Comparison of ENCODE assay signal across 25 cellular contexts in genomic region chr10:132120734-132121510, GRCh38.
"Had no signal": no experiment of that assay in that cellular context is flagged by ENCODE, and none has a peak within 500 bp of the region (broad histone marks: within the 10 kb centered on the region; RNA-seq: fewer than 3 reads in every experiment).

No MANE protein-coding gene starts in this region.

- H3K4me3 ChIP-seq: body of pancreas, cardiac muscle cell, heart right ventricle, lung, ovary, psoas muscle, right atrium auricular region, skin epidermis, testis, vagina had no signal

- DNase-seq: activated CD4-positive, alpha-beta T cell treated with anti-CD3 and anti-CD28 coated beads, Interleukin-2, amount 10 ng/mL, durations not matched to agents 24 days and 14 days; activated CD8-positive, alpha-beta T cell treated with anti-CD3 and anti-CD28 coated beads for 36 hours; activated gamma-delta T cell; activated naive CD4-positive, alpha-beta T cell treated with anti-CD3 and anti-CD28 coated beads, Interleukin-2, amount 50 U/mL, for 16 hours; activated naive CD8-positive, alpha-beta T cell treated with anti-CD3 and anti-CD28 coated beads, Interleukin-2, amount 50 U/mL, for 24 hours; body of pancreas; heart right ventricle; islet precursor cell; left colon; naive thymus-derived CD4-positive, alpha-beta T cell; stimulated activated CD4-positive, alpha-beta T cell treated with anti-CD3 and anti-CD28 coated beads, Interleukin-2, amount 100 ng/mL, for 24 hours; testis; trophoblast cell had no signal

- H3K4me3 Mint-ChIP-seq: activated CD4-positive, alpha-beta T cell treated with anti-CD3 and anti-CD28 coated beads, Interleukin-2, amount 10 ng/mL, durations not matched to agents 24 days and 14 days; activated CD8-positive, alpha-beta T cell treated with anti-CD3 and anti-CD28 coated beads for 36 hours; activated naive CD8-positive, alpha-beta T cell treated with anti-CD3 and anti-CD28 coated beads, Interleukin-2, amount 50 U/mL, for 24 hours; activated T-helper 1 cell treated with anti-CD3 and anti-CD28 coated beads, Interleukin-12 subunit alpha, Interleukin-12 subunit beta, Interleukin-2, Interleukin-4 antibody, amounts not matched to agents 30 ng/mL and 10 ng/mL and 1 ng/mL, durations not matched to agents 14 hours and 24 hours and 36 hours; naive thymus-derived CD4-positive, alpha-beta T cell; stimulated activated memory B cell treated with anti-CD40 and anti-IgM and Interleukin-4, amounts not matched to agents 10 μg/mL and 1 μg/mL and 100 μg/mL, for 72 hours had no signal

- H3K4me1 ChIP-seq: body of pancreas, psoas muscle, right atrium auricular region, testis, vagina had no signal

- H3K36me3 ChIP-seq: cardiac muscle cell, heart right ventricle, neutrophil, ovary, right atrium auricular region, vagina had no signal

- ATAC-seq: activated CD4-positive, CD25-positive, alpha-beta regulatory T cell treated with anti-CD3 and anti-CD28 coated beads, Interleukin-2, amount 50 U/mL, for 24 hours; activated CD8-positive, alpha-beta T cell treated with anti-CD3 and anti-CD28 coated beads for 36 hours; activated naive CD8-positive, alpha-beta T cell treated with anti-CD3 and anti-CD28 coated beads, Interleukin-2, amount 50 U/mL, for 24 hours; body of pancreas; left colon; naive thymus-derived CD4-positive, alpha-beta T cell; psoas muscle; stimulated activated memory B cell treated with anti-CD40 and anti-IgM and Interleukin-4, amounts not matched to agents 10 μg/mL and 1 μg/mL and 100 μg/mL, for 72 hours had no signal

- H3K27me3 Mint-ChIP-seq: activated CD4-positive, alpha-beta T cell treated with anti-CD3 and anti-CD28 coated beads, Interleukin-2, amount 10 ng/mL, durations not matched to agents 24 days and 14 days; activated CD8-positive, alpha-beta T cell treated with anti-CD3 and anti-CD28 coated beads for 36 hours; activated naive CD8-positive, alpha-beta T cell treated with anti-CD3 and anti-CD28 coated beads, Interleukin-2, amount 50 U/mL, for 24 hours had no signal

- H3K27ac Mint-ChIP-seq: activated CD4-positive, alpha-beta T cell treated with anti-CD3 and anti-CD28 coated beads, Interleukin-2, amount 10 ng/mL, durations not matched to agents 24 days and 14 days; activated CD8-positive, alpha-beta T cell treated with anti-CD3 and anti-CD28 coated beads for 36 hours; activated naive CD8-positive, alpha-beta T cell treated with anti-CD3 and anti-CD28 coated beads, Interleukin-2, amount 50 U/mL, for 24 hours; naive thymus-derived CD4-positive, alpha-beta T cell; stimulated activated memory B cell treated with anti-CD40 and anti-IgM and Interleukin-4, amounts not matched to agents 10 μg/mL and 1 μg/mL and 100 μg/mL, for 72 hours had no signal

- H3K36me3 Mint-ChIP-seq: naive thymus-derived CD4-positive, alpha-beta T cell; stimulated activated memory B cell treated with anti-CD40 and anti-IgM and Interleukin-4, amounts not matched to agents 10 μg/mL and 1 μg/mL and 100 μg/mL, for 72 hours had no signal

- H3K27ac ChIP-seq: body of pancreas, cardiac muscle cell, epithelial cell of prostate, heart right ventricle, neutrophil, ovary, psoas muscle, right atrium auricular region, skin epidermis, testis, vagina had no signal

- H3K4me1 Mint-ChIP-seq: activated CD4-positive, alpha-beta T cell treated with anti-CD3 and anti-CD28 coated beads, Interleukin-2, amount 10 ng/mL, durations not matched to agents 24 days and 14 days; activated naive CD8-positive, alpha-beta T cell treated with anti-CD3 and anti-CD28 coated beads, Interleukin-2, amount 50 U/mL, for 24 hours; naive thymus-derived CD4-positive, alpha-beta T cell; stimulated activated memory B cell treated with anti-CD40 and anti-IgM and Interleukin-4, amounts not matched to agents 10 μg/mL and 1 μg/mL and 100 μg/mL, for 72 hours had no signal

- H3K27me3 ChIP-seq: body of pancreas, cardiac muscle cell, heart right ventricle, ovary, right atrium auricular region, testis, vagina had no signal

- H3K9me3 Mint-ChIP-seq: activated CD4-positive, alpha-beta T cell treated with anti-CD3 and anti-CD28 coated beads, Interleukin-2, amount 10 ng/mL, durations not matched to agents 24 days and 14 days; activated CD8-positive, alpha-beta T cell treated with anti-CD3 and anti-CD28 coated beads for 36 hours; activated naive CD8-positive, alpha-beta T cell treated with anti-CD3 and anti-CD28 coated beads, Interleukin-2, amount 50 U/mL, for 24 hours; activated T-helper 1 cell treated with anti-CD3 and anti-CD28 coated beads, Interleukin-12 subunit alpha, Interleukin-12 subunit beta, Interleukin-2, Interleukin-4 antibody, amounts not matched to agents 30 ng/mL and 10 ng/mL and 1 ng/mL, durations not matched to agents 14 hours and 24 hours and 36 hours; naive thymus-derived CD4-positive, alpha-beta T cell had no signal

- H3K9me3 ChIP-seq: body of pancreas, heart right ventricle, neutrophil, ovary, psoas muscle, right atrium auricular region, testis, vagina had no signal
